12 cellular contexts compared by ENCODE assay signal in genomic region chr15:98874359-98874758, GRCh38.
DNase-seq lines count a peak whose midpoint lies in the region; ATAC-seq and TF ChIP-seq lines count a peak whose summit lies in the region.
"Had no signal": no experiment of that assay in that cellular context is flagged by ENCODE, and none has a peak within 500 bp of the region (broad histone marks: within the 10 kb centered on the region; RNA-seq: fewer than 3 reads in every experiment).

No MANE protein-coding gene starts in this region.

- H3K9me3 ChIP-seq in right cardiac atrium (ENCODE audit: control insufficient read depth, low read length): no peaks in the 10 kb centered on the region
- H3K9me3 ChIP-seq in naive thymus-derived CD4-positive, alpha-beta T cell (ENCODE audit: control insufficient read depth in 2 of 3, low read length in 3 of 3): no peaks in the 10 kb centered on the region
- no peaks in the 10 kb centered on the region for H3K9me3 ChIP-seq in aorta (ENCODE audit: control insufficient read depth, low read length)
- no peaks in the 10 kb centered on the region; the same call in 1 of the 2 replicates for H3K9me3 ChIP-seq in MG63

- no peaks in the 10 kb centered on the region for H3K27me3 ChIP-seq in right cardiac atrium (ENCODE audit: control insufficient read depth, insufficient read depth)
- no peaks in the 10 kb centered on the region for H3K27me3 ChIP-seq in brain microvascular endothelial cell (replicated peaks)
- H3K27me3 ChIP-seq in naive thymus-derived CD4-positive, alpha-beta T cell (ENCODE audit: control insufficient read depth in 2 of 2, insufficient read depth in 2 of 2, low read length in 2 of 2): no peaks in the 10 kb centered on the region
- H3K27me3 ChIP-seq in aorta (ENCODE audit: control insufficient read depth in 1 of 2, insufficient read depth in 2 of 2, low read length in 1 of 2): no peaks in the 10 kb centered on the region
- no peaks in the 10 kb centered on the region for H3K27me3 ChIP-seq in MG63

- CTCF ChIA-PET in naive thymus-derived CD4-positive, alpha-beta T cell (lab: Charles Lee): interaction anchor here (1.8 kb wide), 1 partner anchor 95 kb away, joined by 4 read pairs; no protein-coding TSS in a partner anchor

- no peak for TF ChIP-seq CTCF in brain microvascular endothelial cell (IDR thresholded peaks at IDR 0.05; ENCODE audit: low read depth, low read length, missing control alignments)

- peaks cover 0 to 4% (median 0%) of the 10 kb centered on the region in 11 donors for H3K9me3 Mint-ChIP-seq in naive thymus-derived CD4-positive, alpha-beta T cell
- H3K9me3 Mint-ChIP-seq: activated CD4-positive, alpha-beta memory T cell treated with anti-CD3 and anti-CD28 coated beads, Interleukin-2, amount 10 ng/mL, durations not matched to agents 7 days and 5 days; activated naive CD4-positive, alpha-beta T cell treated with anti-CD3 and anti-CD28 coated beads, Interleukin-2, amount 50 U/mL, for 24 hours had no signal

- WGBS in right cardiac atrium: 75% methylated on average over 7 of the region's 7 CpGs
- WGBS in aorta, 2 donors: 65 to 66% methylated on average over 7 of the region's 7 CpGs

- peaks cover 14 to 77% (median 68%) of the 10 kb centered on the region in 7 donors for H3K4me1 Mint-ChIP-seq in naive thymus-derived CD4-positive, alpha-beta T cell

- DNase-seq in right cardiac atrium (no peak), Right ventricle myocardium inferior (ENCODE audit: missing footprints) (no peak), brain microvascular endothelial cell (no peak), aorta (no peak), MG63 (no peak)
- no peak for DNase-seq in naive thymus-derived CD4-positive, alpha-beta T cell
- DNase-seq: activated CD4-positive, alpha-beta memory T cell treated with anti-CD3 and anti-CD28 coated beads, Interleukin-2, amount 10 ng/mL, durations not matched to agents 7 days and 5 days; NCI-H524 treated with DMSO at 0.1 percent for 48 hours; SW 1271 had no signal

- peak overlapping the region in 5 of 9 donors; percentile 10 to 74 (median 50) for H3K27ac Mint-ChIP-seq in naive thymus-derived CD4-positive, alpha-beta T cell
- H3K27ac Mint-ChIP-seq: activated CD4-positive, alpha-beta memory T cell treated with anti-CD3 and anti-CD28 coated beads, Interleukin-2, amount 10 ng/mL, durations not matched to agents 7 days and 5 days had no signal

- ATAC-seq in right cardiac atrium (no peak), Right ventricle myocardium inferior (no peak), aorta (ENCODE audit: low FRiP score) (no peak), GM19351 (IDR thresholded peaks at IDR 0.05; ENCODE audit: unreplicated experiment) (no peak), GM18907 (IDR thresholded peaks at IDR 0.05; ENCODE audit: unreplicated experiment) (no peak)
- ATAC-seq in naive thymus-derived CD4-positive, alpha-beta T cell: no peak

- peaks cover 0 to 20% (median 9%) of the 10 kb centered on the region in 5 donors for H3K36me3 Mint-ChIP-seq in naive thymus-derived CD4-positive, alpha-beta T cell

- H3K27ac ChIP-seq in right cardiac atrium (ENCODE audit: low read length) (peak overlapping the region; percentile 14), brain microvascular endothelial cell (peak overlapping the region; percentile 79), aorta (ENCODE audit: low read depth in 1 of 2, low read length in 2 of 2) (peak overlapping the region; percentile 77 to 83)
- no peak overlapping the region for H3K27ac ChIP-seq in naive thymus-derived CD4-positive, alpha-beta T cell (ENCODE audit: low read depth, low read length)

- in situ Hi-C loops in brain microvascular endothelial cell (cut with HindIII; ENCODE audit: low pct_ligation_motif_present, low sequenced_read_pairs): no loop called here

- no peaks in the 10 kb centered on the region for H3K27me3 Mint-ChIP-seq in naive thymus-derived CD4-positive, alpha-beta T cell
- H3K27me3 Mint-ChIP-seq: activated naive CD4-positive, alpha-beta T cell treated with anti-CD3 and anti-CD28 coated beads, Interleukin-2, amount 50 U/mL, for 24 hours had no signal

- no peak overlapping the region for H3K4me3 ChIP-seq in right cardiac atrium (ENCODE audit: low read length)
- H3K4me3 ChIP-seq in brain microvascular endothelial cell (ENCODE audit: low read depth, low read length): no peak overlapping the region
- no peak overlapping the region for H3K4me3 ChIP-seq in naive thymus-derived CD4-positive, alpha-beta T cell (ENCODE audit: low read length)
- no peak overlapping the region for H3K4me3 ChIP-seq in aorta (ENCODE audit: low read length in 2 of 2)
- no peak overlapping the region for H3K4me3 ChIP-seq in MG63

- POLR2A ChIA-PET in naive thymus-derived CD4-positive, alpha-beta T cell (lab: Charles Lee): no interaction called here

- intact Hi-C loops in right cardiac atrium (cut with DNase I) (loop anchor here in 1 of 4 donors (10.0 kb wide), 1 partner anchor 190 kb away; no protein-coding TSS in a partner anchor), Right ventricle myocardium inferior (cut with DNase I) (loop anchor here (5.0 kb wide), 1 partner anchor 183 kb away; no protein-coding TSS in a partner anchor), aorta (cut with DNase I) (no loop called here)
- intact Hi-C loops in naive thymus-derived CD4-positive, alpha-beta T cell (cut with micrococcal nuclease): no loop called here

- H3K4me1 ChIP-seq in right cardiac atrium (ENCODE audit: control insufficient read depth, insufficient read depth, low read length): peaks cover 15% of the 10 kb centered on the region
- H3K4me1 ChIP-seq in naive thymus-derived CD4-positive, alpha-beta T cell (ENCODE audit: control insufficient read depth in 2 of 2, insufficient read depth in 2 of 2, low read length in 2 of 2): peaks cover 0 to 3% of the 10 kb centered on the region in 2 donors
- peaks cover 13 to 19% of the 10 kb centered on the region in 2 donors for H3K4me1 ChIP-seq in aorta (ENCODE audit: control insufficient read depth in 1 of 2, insufficient read depth in 2 of 2, low read length in 2 of 2)

- H3K4me3 Mint-ChIP-seq in naive thymus-derived CD4-positive, alpha-beta T cell: peak overlapping the region in 5 of 10 donors; percentile 32 to 56 (median 43)
- H3K4me3 Mint-ChIP-seq: activated CD4-positive, alpha-beta memory T cell treated with anti-CD3 and anti-CD28 coated beads, Interleukin-2, amount 10 ng/mL, durations not matched to agents 7 days and 5 days had no signal

- no peaks in the 10 kb centered on the region for H3K36me3 ChIP-seq in brain microvascular endothelial cell (replicated peaks)
- H3K36me3 ChIP-seq in naive thymus-derived CD4-positive, alpha-beta T cell (ENCODE audit: control insufficient read depth in 2 of 3, insufficient read depth in 3 of 3, low read length in 3 of 3): no peaks in the 10 kb centered on the region
- H3K36me3 ChIP-seq in aorta (ENCODE audit: control insufficient read depth in 1 of 2, insufficient read depth in 2 of 2, low read length in 1 of 2): no peaks in the 10 kb centered on the region
- no peaks in the 10 kb centered on the region for H3K36me3 ChIP-seq in MG63
